1 cellular context compared by ENCODE assay signal in genomic region chr9:89008346-89009048, GRCh38.
TF ChIP-seq lines count a peak whose summit lies in the region.

No MANE protein-coding gene starts in this region.

TF ChIP-seq in GM23338, 12 proteins besides CTCF, POLR2A, EP300 and RAD21 (continued from another document):
- TF ChIP-seq ZNF462 (CRISPR knock-in tag; IDR thresholded peaks at IDR 0.05), result no peak
- TF ChIP-seq NANOG (IDR thresholded peaks at IDR 0.05; ENCODE audit: borderline replicate concordance), result no peak
- no peak for TF ChIP-seq ETS1 (IDR thresholded peaks at IDR 0.05)
- TF ChIP-seq ZNF114 (CRISPR knock-in tag; IDR thresholded peaks at IDR 0.05), result no peak
- no peak for TF ChIP-seq POLR2AphosphoS5 (IDR thresholded peaks at IDR 0.05; ENCODE audit: low read depth)
- TF ChIP-seq JUNB (IDR thresholded peaks at IDR 0.05; ENCODE audit: unreplicated experiment), result no peak
- TF ChIP-seq CREB1 (CRISPR knock-in tag; IDR thresholded peaks at IDR 0.05; ENCODE audit: low read depth), result no peak
